ENCODE assay signal across 19 cellular contexts in the genomic region with DNA sequence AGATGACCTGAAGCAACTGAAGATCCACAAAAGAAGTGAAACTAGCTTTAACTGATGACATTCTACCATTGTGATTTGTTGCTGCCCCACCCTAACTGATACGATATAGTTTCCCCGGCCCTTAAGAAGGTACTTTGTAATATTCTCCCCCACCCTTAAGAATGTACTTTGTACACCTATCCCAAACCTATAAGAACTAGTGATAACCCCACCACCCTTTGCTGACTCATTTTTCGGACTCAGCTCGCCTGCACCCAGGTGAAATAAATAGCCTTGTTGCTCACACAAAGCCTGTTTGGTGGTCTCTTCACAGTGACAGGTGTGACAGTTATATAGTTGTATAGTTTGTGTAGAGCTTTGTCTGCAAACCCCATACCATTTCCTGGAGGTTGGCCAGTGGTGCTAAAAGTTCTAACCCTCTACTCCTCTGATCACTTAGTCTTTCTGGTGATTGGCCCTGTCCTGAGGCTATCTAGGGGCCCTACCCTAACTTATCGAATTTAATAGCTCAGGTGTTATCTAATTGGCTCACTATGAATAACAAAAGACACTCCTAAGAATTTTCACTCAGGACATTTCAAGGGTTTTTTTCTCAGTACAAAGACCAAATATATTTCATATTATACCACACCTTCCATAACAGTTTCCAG. TPM values are rescaled to one million over a fixed set of nuclear protein-coding genes. Genes with fewer than 3 reads are reported as not detected.
DNase-seq lines count a peak whose midpoint lies in the region; ATAC-seq, FAIRE-seq and TF ChIP-seq lines count a peak whose summit lies in the region.
"Had no signal": no experiment of that assay in that cellular context is flagged by ENCODE, and none has a peak within 500 bp of the region (broad histone marks: within the 10 kb centered on the region; RNA-seq: fewer than 3 reads in every experiment).

No MANE protein-coding gene starts in this region.

- BruUV-seq in GM12878 (replicated peaks; lab: Mats Ljungman, UMichigan): no TSS peak

- FAIRE-seq in GM12878 (lab: Jason Lieb, UNC): no peak
- FAIRE-seq: A204.1, GM19239, H1 had no signal

- no peaks in the 10 kb centered on the region for H3F3A ChIP-seq in Loucy (ENCODE audit: low read depth)

- H3K79me2 ChIP-seq in Loucy (ENCODE audit: insufficient read depth, low read length) (no peaks in the 10 kb centered on the region), GM12878 (ENCODE audit: control insufficient read depth, insufficient read depth, low read length) (no peaks in the 10 kb centered on the region)

- 67% methylated on average over 5 of the region's 5 CpGs for WGBS in GM12878 (ENCODE audit: insufficient coverage, insufficient replicate concordance, low lambda C conversion rate, missing lambda C conversion rate)
- WGBS in suprapubic skin: 82% methylated on average over 5 of the region's 5 CpGs

- H3K4me3 ChIP-seq in Loucy (ENCODE audit: low read length, poor library complexity, severe bottlenecking): no peak overlapping the region
- no peak overlapping the region for H3K4me3 ChIP-seq in GM12878
- no peak overlapping the region for H3K4me3 ChIP-seq in mucosa of descending colon
- no peak overlapping the region for H3K4me3 ChIP-seq in suprapubic skin

- POLR2A ChIA-PET in GM12878 (lab: Charles Lee): interaction anchor here (0.6 to 3.3 kb wide), 5 partner anchors 11 to 474 kb away, joined by 3 to 9 read pairs (median 3); no protein-coding TSS in a partner anchor

- no peak overlapping the region for H3K9ac ChIP-seq in Loucy (ENCODE audit: low read depth, low read length, poor library complexity, severe bottlenecking)
- H3K9ac ChIP-seq in GM12878 (ENCODE audit: control insufficient read depth, insufficient read depth, low read length): no peak overlapping the region

- SMC1A ChIA-PET in GM12878 (lab: Charles Lee; ENCODE audit: uncharacterized antibody, unreplicated experiment): interaction anchor here (0.8 to 1.7 kb wide), 7 partner anchors 11 to 163 kb away, joined by 3 to 5 read pairs (median 3); no protein-coding TSS in a partner anchor

- in situ Hi-C loops in GM12878 (cut with MboI): no loop called here

- H3K9me2 ChIP-seq in Loucy (replicated peaks; ENCODE audit: low read depth, low read length): no peaks in the 10 kb centered on the region

- TF ChIP-seq POLR2A in GM12878 (IDR thresholded peaks at IDR 0.05; ENCODE audit: low read depth, low read length) (no peak), suprapubic skin (IDR thresholded peaks at IDR 0.05) (no peak)

- H3K27me3 ChIP-seq in Loucy (ENCODE audit: insufficient read depth, low read length, poor library complexity, severe bottlenecking) (no peaks in the 10 kb centered on the region), GM12878 (replicated peaks in 1 of 2; ENCODE audit: control insufficient read depth in 2 of 2, insufficient read depth in 2 of 2, low read length in 1 of 2) (no peaks in the 10 kb centered on the region), suprapubic skin (no peaks in the 10 kb centered on the region)
- H3K27me3 ChIP-seq: BE2C had no signal

- no peak for DNase-seq in GM12878 (ENCODE audit: low read depth, low spot score)
- DNase-seq in mucosa of descending colon: peak in 1 of 3 donors; percentile 45
- DNase-seq in suprapubic skin (ENCODE audit: low spot score in 2 of 2): no peak
- no peak for DNase-seq in NCI-H187 treated with DMSO at 0.1 percent for 48 hours (lab: John Stamatoyannopoulos, UW)
- DNase-seq: ACHN; BE2C; C1 segment of cervical spinal cord; CD4-positive, CD25-positive, alpha-beta regulatory T cell; CD8-positive, alpha-beta memory T cell; COR-L47; DMS153; DMS79 treated with DMSO at 0.1 percent for 48 hours; GF-D8; H9 had no signal

- RAD21 ChIA-PET in GM12878 (lab: Charles Lee; ENCODE audit: unreplicated experiment): interaction anchor here (0.6 to 1.7 kb wide), 4 partner anchors 11 to 149 kb away, joined by 3 to 7 read pairs (median 4); no protein-coding TSS in a partner anchor

- TF ChIP-seq RAD21 in GM12878 (IDR thresholded peaks at IDR 0.05; ENCODE audit: insufficient read depth, low read depth, low read length): no peak

- H3K9me3 ChIP-seq in Loucy (ENCODE audit: insufficient read depth, low read depth, low read length): no peaks in the 10 kb centered on the region; the same call in 1 of the 2 replicates
- no peaks in the 10 kb centered on the region; the same call in 2 of the 3 replicates for H3K9me3 ChIP-seq in GM12878 (replicated peaks; ENCODE audit: control insufficient read depth, insufficient read depth, low read length)
- H3K9me3 ChIP-seq in mucosa of descending colon: no peaks in the 10 kb centered on the region
- no peaks in the 10 kb centered on the region for H3K9me3 ChIP-seq in suprapubic skin
- H3K9me3 ChIP-seq: BE2C had no signal

- CTCF ChIA-PET in GM12878 (lab: Yijun Ruan, JAX): interaction anchor here (1.2 to 1.6 kb wide), 4 partner anchors 14 to 149 kb away, joined by 3 to 5 read pairs (median 4); no protein-coding TSS in a partner anchor

- ATAC-seq in GM12878 (no peak), mucosa of descending colon (peak; percentile 65), GM19035 (IDR thresholded peaks at IDR 0.05; ENCODE audit: unreplicated experiment) (no peak)

- H3K4me1 ChIP-seq in Loucy (ENCODE audit: insufficient read depth, low read length, poor library complexity, severe bottlenecking): peaks cover 28% of the 10 kb centered on the region
- H3K4me1 ChIP-seq in GM12878 (ENCODE audit: control insufficient read depth, insufficient read depth, low read length): no peaks in the 10 kb centered on the region
- no peaks in the 10 kb centered on the region for H3K4me1 ChIP-seq in mucosa of descending colon (ENCODE audit: low read depth)
- no peaks in the 10 kb centered on the region for H3K4me1 ChIP-seq in suprapubic skin
- H3K4me1 ChIP-seq: BE2C had no signal

- intact Hi-C loops in GM12878 (cut with micrococcal nuclease; ENCODE audit: unreplicated experiment): no loop called here
- intact Hi-C loops in mucosa of descending colon (cut with DNase I, micrococcal nuclease): no loop called here

- H4K20me1 ChIP-seq in Loucy (ENCODE audit: insufficient read depth, low read length, poor library complexity, severe bottlenecking) (no peaks in the 10 kb centered on the region), GM12878 (ENCODE audit: control insufficient read depth, insufficient read depth) (no peaks in the 10 kb centered on the region)

- H3K27ac ChIP-seq in GM12878 (ENCODE audit: control insufficient read depth, insufficient read depth) (no peak overlapping the region), suprapubic skin (no peak overlapping the region)

- TF ChIP-seq CTCF in Loucy (conservative IDR thresholded peaks at IDR 0.05; ENCODE audit: low read length) (no peak), GM12878 (IDR thresholded peaks at IDR 0.05 in 2 of 3, conservative IDR thresholded peaks at IDR 0.05 in 1 of 3; ENCODE audit: control insufficient read depth in 2 of 3, extremely low read depth in 1 of 3, insufficient read depth in 1 of 3, low read depth in 3 of 3, low read length in 3 of 3) (no peak), mucosa of descending colon (IDR thresholded peaks at IDR 0.05) (no peak), suprapubic skin (IDR thresholded peaks at IDR 0.05) (no peak)

- H3K36me3 ChIP-seq in Loucy (ENCODE audit: insufficient read depth, low read length) (no peaks in the 10 kb centered on the region), GM12878 (ENCODE audit: control insufficient read depth in 2 of 2, insufficient read depth in 2 of 2, low read length in 1 of 2) (no peaks in the 10 kb centered on the region), mucosa of descending colon (ENCODE audit: low read depth) (no peaks in the 10 kb centered on the region), suprapubic skin (no peaks in the 10 kb centered on the region)
- H3K36me3 ChIP-seq: BE2C had no signal

- no peak for TF ChIP-seq EP300 in GM12878 (IDR thresholded peaks at IDR 0.05; ENCODE audit: borderline replicate concordance in 1 of 2, control insufficient read depth in 1 of 2, low read depth in 2 of 2, low read length in 2 of 2)
- TF ChIP-seq EP300 in suprapubic skin (IDR thresholded peaks at IDR 0.05): no peak

- H2AFZ ChIP-seq in Loucy (ENCODE audit: low read length) (peak overlapping the region; percentile 40; the same call in 1 of the 2 replicates), GM12878 (ENCODE audit: control insufficient read depth, low read depth, low read length) (peak overlapping the region; percentile 9; the same call in 1 of the 2 replicates)

- H3K4me2 ChIP-seq in Loucy (ENCODE audit: low read depth, low read length, poor library complexity, severe bottlenecking) (peak overlapping the region; percentile 1), GM12878 (ENCODE audit: control insufficient read depth, insufficient read depth) (no peak overlapping the region)

RNA-seq across cellular contexts. Expression of gene BTN1A1, which starts 10.1 kb away (rescaled TPM):
- not detected in 2 replicates for total RNA-seq in GM12878 (2013; cell fraction: nucleolus; rRNA removed)
- 0.79 and 1.1 TPM in 2 replicates for total RNA-seq in GM12878 (2014; rRNA removed)
- 1.1 TPM in 2 replicates for total RNA-seq in GM12878 (2014; rRNA removed; fragmentation: Illumina TruSeq; extraction: Trizol)
- total RNA-seq in GM12878 (2021): 1.1 and 1.5 TPM in 2 replicates
- 0.26 TPM for polyA plus RNA-seq in GM12878 (2011; ENCODE audit: low read depth)
- polyA plus RNA-seq in GM12878 (2011; rRNA removed): 0.04 and 0.05 TPM in 2 replicates
- 0.03 TPM in 2 replicates for polyA plus RNA-seq in GM12878 (2011; cell fraction: cytosol; rRNA removed)
- polyA plus RNA-seq in GM12878 (2011; cell fraction: nucleus; rRNA removed): not detected in 2 replicates
- polyA plus RNA-seq in GM12878 (2012): 0.08 and 0.26 TPM in 2 replicates
- polyA plus RNA-seq in GM12878 (2014; fragmentation: Illumina TruSeq; extraction: Trizol): 1.7 and 2.2 TPM in 2 replicates
- under 1 TPM; 0.82 to 0.91 TPM for polyA plus RNA-seq in GM12878 (2014; fragmentation: Nextera tagmentation; extraction: Ambion mirVana)
- polyA plus RNA-seq in GM12878 (2014; rRNA removed): 0.57 and 0.63 TPM in 2 replicates
- 1 to 10 TPM in 1 of 2 experiments, under 1 TPM in 1; 0.18 to 1.1 TPM for polyA plus RNA-seq in GM12878 (2016; fragmentation: Nextera tagmentation; extraction: Ambion mirVana)
- polyA minus RNA-seq in GM12878 (2011; rRNA and poly(A)+ RNA removed): not detected in 2 replicates
- polyA minus RNA-seq in GM12878 (2011; cell fraction: cytosol; rRNA and poly(A)+ RNA removed): not detected in 2 replicates
- not detected in 2 replicates for polyA minus RNA-seq in GM12878 (2011; cell fraction: nucleus; rRNA and poly(A)+ RNA removed)
- total RNA-seq in mucosa of descending colon: not detected
- not detected for total RNA-seq in suprapubic skin
- total RNA-seq: CD4-positive, CD25-positive, alpha-beta regulatory T cell had no signal
- polyA plus RNA-seq: CD8-positive, alpha-beta memory T cell had no signal

RNA-seq across cellular contexts. Expression of gene BTN2A1, which starts 32.3 kb away (rescaled TPM):
- total RNA-seq in GM12878 (2013; cell fraction: nucleolus; rRNA removed): 38.7 and 39.2 TPM in 2 replicates
- total RNA-seq in GM12878 (2014; rRNA removed) (7.2 and 8.2 TPM in 2 replicates), GM12878 (2014; rRNA removed; fragmentation: Illumina TruSeq; extraction: Trizol) (13.6 and 14.0 TPM in 2 replicates), GM12878 (2021) (15.6 and 16.7 TPM in 2 replicates), mucosa of descending colon (10 to 100 TPM; 26.1 to 37.7 (median 29.1) TPM), suprapubic skin (10 to 100 TPM in 2 of 4 donors, 1 to 10 TPM in 2; 9.1 to 31.9 (median 12.9) TPM)
- 14.8 TPM for polyA plus RNA-seq in GM12878 (2011; ENCODE audit: low read depth)
- polyA plus RNA-seq in GM12878 (2011; rRNA removed) (25.5 and 28.0 TPM in 2 replicates), GM12878 (2014; fragmentation: Illumina TruSeq; extraction: Trizol) (18.7 and 20.7 TPM in 2 replicates), GM12878 (2014; fragmentation: Nextera tagmentation; extraction: Ambion mirVana) (10 to 100 TPM; 15.6 to 15.9 TPM), GM12878 (2014; rRNA removed) (16.0 and 16.7 TPM in 2 replicates), GM12878 (2016; fragmentation: Nextera tagmentation; extraction: Ambion mirVana) (10 to 100 TPM; 11.2 to 13.2 TPM)
- 21.4 and 23.1 TPM in 2 replicates for polyA plus RNA-seq in GM12878 (2011; cell fraction: cytosol; rRNA removed)
- 52.3 and 54.4 TPM in 2 replicates for polyA plus RNA-seq in GM12878 (2011; cell fraction: nucleus; rRNA removed)
- 17.9 and 19.6 TPM in 2 replicates for polyA plus RNA-seq in GM12878 (2012)
- polyA minus RNA-seq in GM12878 (2011; rRNA and poly(A)+ RNA removed): 24.4 and 31.8 TPM in 2 replicates
- polyA minus RNA-seq in GM12878 (2011; cell fraction: cytosol; rRNA and poly(A)+ RNA removed): 7.4 and 9.5 TPM in 2 replicates
- 14.6 and 23.2 TPM in 2 replicates for polyA minus RNA-seq in GM12878 (2011; cell fraction: nucleus; rRNA and poly(A)+ RNA removed)

RNA-seq across cellular contexts. Expression of gene HMGN4, which starts 48.1 kb away (rescaled TPM):
- total RNA-seq in GM12878 (2013; cell fraction: nucleolus; rRNA removed): 28.9 and 31.1 TPM in 2 replicates
- total RNA-seq in GM12878 (2014; rRNA removed): 73.9 and 90.7 TPM in 2 replicates
- total RNA-seq in GM12878 (2014; rRNA removed; fragmentation: Illumina TruSeq; extraction: Trizol): 99.0 and 99.1 TPM in 2 replicates
- total RNA-seq in GM12878 (2021): 64.2 and 67.2 TPM in 2 replicates
- 45.4 TPM for polyA plus RNA-seq in GM12878 (2011; ENCODE audit: low read depth)
- polyA plus RNA-seq in GM12878 (2011; rRNA removed): 79.5 and 112 TPM in 2 replicates
- 53.2 and 53.3 TPM in 2 replicates for polyA plus RNA-seq in GM12878 (2011; cell fraction: cytosol; rRNA removed)
- 25.6 and 31.0 TPM in 2 replicates for polyA plus RNA-seq in GM12878 (2011; cell fraction: nucleus; rRNA removed)
- 40.3 and 60.7 TPM in 2 replicates for polyA plus RNA-seq in GM12878 (2012)
- polyA plus RNA-seq in GM12878 (2014; fragmentation: Illumina TruSeq; extraction: Trizol): 87.4 and 98.8 TPM in 2 replicates
- 10 to 100 TPM; 26.7 to 31.2 TPM for polyA plus RNA-seq in GM12878 (2014; fragmentation: Nextera tagmentation; extraction: Ambion mirVana)
- 54.6 and 71.6 TPM in 2 replicates for polyA plus RNA-seq in GM12878 (2014; rRNA removed)
- polyA plus RNA-seq in GM12878 (2016; fragmentation: Nextera tagmentation; extraction: Ambion mirVana): 10 to 100 TPM; 85.8 to 88.6 TPM
- polyA minus RNA-seq in GM12878 (2011; rRNA and poly(A)+ RNA removed): 45.3 and 47.3 TPM in 2 replicates
- 13.1 and 21.7 TPM in 2 replicates for polyA minus RNA-seq in GM12878 (2011; cell fraction: cytosol; rRNA and poly(A)+ RNA removed)
- polyA minus RNA-seq in GM12878 (2011; cell fraction: nucleus; rRNA and poly(A)+ RNA removed): 4.3 and 7.9 TPM in 2 replicates
- 10 to 100 TPM; 58.6 to 76.0 (median 68.2) TPM for total RNA-seq in mucosa of descending colon
- 10 to 100 TPM; 25.2 to 48.5 (median 34.5) TPM for total RNA-seq in suprapubic skin

RNA-seq across cellular contexts. Expression of gene BTN3A3, which starts 49.7 kb away (rescaled TPM):
- total RNA-seq in GM12878 (2013; cell fraction: nucleolus; rRNA removed): 137 and 149 TPM in 2 replicates
- 14.2 and 15.1 TPM in 2 replicates for total RNA-seq in GM12878 (2014; rRNA removed)
- 12.7 and 13.5 TPM in 2 replicates for total RNA-seq in GM12878 (2014; rRNA removed; fragmentation: Illumina TruSeq; extraction: Trizol)
- 15.2 and 15.7 TPM in 2 replicates for total RNA-seq in GM12878 (2021)
- 21.5 TPM for polyA plus RNA-seq in GM12878 (2011; ENCODE audit: low read depth)
- polyA plus RNA-seq in GM12878 (2011; rRNA removed): 42.1 and 49.7 TPM in 2 replicates
- polyA plus RNA-seq in GM12878 (2011; cell fraction: cytosol; rRNA removed): 21.8 and 27.6 TPM in 2 replicates
- 99.9 and 135 TPM in 2 replicates for polyA plus RNA-seq in GM12878 (2011; cell fraction: nucleus; rRNA removed)
- polyA plus RNA-seq in GM12878 (2012): 21.3 and 28.2 TPM in 2 replicates
- polyA plus RNA-seq in GM12878 (2014; fragmentation: Illumina TruSeq; extraction: Trizol): 20.8 and 27.3 TPM in 2 replicates
- 1 to 10 TPM; 5.8 to 8.4 TPM for polyA plus RNA-seq in GM12878 (2014; fragmentation: Nextera tagmentation; extraction: Ambion mirVana)
- 15.7 and 16.3 TPM in 2 replicates for polyA plus RNA-seq in GM12878 (2014; rRNA removed)
- 10 to 100 TPM in 1 of 2 experiments, 1 to 10 TPM in 1; 8.9 to 11.3 TPM for polyA plus RNA-seq in GM12878 (2016; fragmentation: Nextera tagmentation; extraction: Ambion mirVana)
- polyA minus RNA-seq in GM12878 (2011; rRNA and poly(A)+ RNA removed): 59.2 and 67.2 TPM in 2 replicates
- 9.0 and 11.8 TPM in 2 replicates for polyA minus RNA-seq in GM12878 (2011; cell fraction: cytosol; rRNA and poly(A)+ RNA removed)
- polyA minus RNA-seq in GM12878 (2011; cell fraction: nucleus; rRNA and poly(A)+ RNA removed): 42.1 and 50.7 TPM in 2 replicates
- total RNA-seq in mucosa of descending colon: 10 to 100 TPM; 19.9 to 27.5 (median 26.9) TPM
- total RNA-seq in suprapubic skin: 10 to 100 TPM in 3 of 4 donors, 1 to 10 TPM in 1; 9.5 to 19.2 (median 12.2) TPM
